In genomic region chr22:49047461-49047860, GRCh38 we compare ENCODE assay signal across 23 cellular contexts.
"Had no signal": no experiment of that assay in that cellular context is flagged by ENCODE, and none has a peak within 500 bp of the region (broad histone marks: within the 10 kb centered on the region; RNA-seq: fewer than 3 reads in every experiment).

No MANE protein-coding gene starts in this region.

- H3K9me3 Mint-ChIP-seq: activated B cell treated with CpG ODN at 0.5 μM for 24 hours; activated naive CD4-positive, alpha-beta T cell treated with anti-CD3 and anti-CD28 coated beads for 36 hours; activated naive CD8-positive, alpha-beta T cell treated with anti-CD3 and anti-CD28 coated beads for 36 hours; natural killer cell treated with Interleukin-12 subunit alpha and Interleukin-12 subunit beta and Interleukin-15 and Interleukin-18, amount 100 ng/mL, for 72 hours; T-helper 2 cell treated with Interferon-gamma antibody and Interleukin-4, amounts not matched to agents 5 μg/mL and 100 μg/mL, for 36 hours had no signal

- H3K36me3 ChIP-seq: adrenal gland, gastroesophageal sphincter, left ventricle myocardium inferior, transverse colon had no signal

- H3K4me3 ChIP-seq: adrenal gland, coronary artery, gastroesophageal sphincter, left ventricle myocardium inferior, lung, mucosa of descending colon, testis, transverse colon had no signal

- DNase-seq: activated B cell treated with CpG ODN at 0.5 μM for 24 hours; activated CD4-positive, alpha-beta T cell treated with anti-CD3 and anti-CD28 coated beads for 36 hours; activated naive CD4-positive, alpha-beta T cell treated with anti-CD3 and anti-CD28 coated beads for 36 hours; activated naive CD8-positive, alpha-beta T cell treated with anti-CD3 and anti-CD28 coated beads for 36 hours; activated T-cell treated with anti-CD3 and anti-CD28 coated beads for 4 hours; hippocampal formation; kidney glomerular epithelial cell; left ventricle myocardium inferior; mesendoderm; mucosa of descending colon; right cardiac atrium; stimulated activated CD4-positive, alpha-beta T cell treated with anti-CD3 and anti-CD28 coated beads, Interleukin-2, amount 100 ng/mL, for 48 hours; stimulated activated naive CD8-positive, alpha-beta T cell treated with anti-CD3 and anti-CD28 coated beads, Interleukin-15, Interleukin-2, amounts not matched to agents 100 U/mL and 50 U/mL, for 24 hours; T-helper 1 cell; testis; transverse colon had no signal

- H3K27me3 ChIP-seq: adrenal gland, testis had no signal

- H3K27me3 Mint-ChIP-seq: activated B cell treated with CpG ODN at 0.5 μM for 24 hours had no signal

- H3K4me3 Mint-ChIP-seq: activated B cell treated with CpG ODN at 0.5 μM for 24 hours; activated CD4-positive, alpha-beta T cell treated with anti-CD3 and anti-CD28 coated beads for 36 hours; activated naive CD4-positive, alpha-beta T cell treated with anti-CD3 and anti-CD28 coated beads for 36 hours; activated naive CD8-positive, alpha-beta T cell treated with anti-CD3 and anti-CD28 coated beads for 36 hours; brain; natural killer cell treated with Interleukin-12 subunit alpha and Interleukin-12 subunit beta and Interleukin-15 and Interleukin-18, amount 100 ng/mL, for 72 hours; T-helper 2 cell treated with Interferon-gamma antibody and Interleukin-4, amounts not matched to agents 5 μg/mL and 100 μg/mL, for 36 hours had no signal

- H3K4me1 ChIP-seq: adrenal gland, gastroesophageal sphincter, left ventricle myocardium inferior, testis, transverse colon had no signal

- H3K9me3 ChIP-seq: adrenal gland, gastroesophageal sphincter, left ventricle myocardium inferior, mucosa of descending colon, testis, transverse colon had no signal

- ATAC-seq: activated CD4-positive, alpha-beta T cell treated with anti-CD3 and anti-CD28 coated beads for 36 hours; gastroesophageal sphincter; mucosa of descending colon; stimulated activated naive CD8-positive, alpha-beta T cell treated with anti-CD3 and anti-CD28 coated beads, Interleukin-15, Interleukin-2, amounts not matched to agents 100 U/mL and 50 U/mL, for 24 hours had no signal

- H3K4me1 Mint-ChIP-seq: activated B cell treated with CpG ODN at 0.5 μM for 24 hours; activated CD4-positive, alpha-beta T cell treated with anti-CD3 and anti-CD28 coated beads for 36 hours; activated naive CD8-positive, alpha-beta T cell treated with anti-CD3 and anti-CD28 coated beads for 36 hours had no signal

- H3K27ac Mint-ChIP-seq: activated B cell treated with CpG ODN at 0.5 μM for 24 hours; activated CD4-positive, alpha-beta T cell treated with anti-CD3 and anti-CD28 coated beads for 36 hours; activated naive CD4-positive, alpha-beta T cell treated with anti-CD3 and anti-CD28 coated beads for 36 hours; activated naive CD8-positive, alpha-beta T cell treated with anti-CD3 and anti-CD28 coated beads for 36 hours; natural killer cell treated with Interleukin-12 subunit alpha and Interleukin-12 subunit beta and Interleukin-15 and Interleukin-18, amount 100 ng/mL, for 72 hours; T-helper 2 cell treated with Interferon-gamma antibody and Interleukin-4, amounts not matched to agents 5 μg/mL and 100 μg/mL, for 36 hours had no signal

- H3K27ac ChIP-seq: adrenal gland, coronary artery, gastroesophageal sphincter, left ventricle myocardium inferior, testis, transverse colon had no signal

- H3K36me3 Mint-ChIP-seq: activated naive CD8-positive, alpha-beta T cell treated with anti-CD3 and anti-CD28 coated beads for 36 hours; brain; natural killer cell treated with Interleukin-12 subunit alpha and Interleukin-12 subunit beta and Interleukin-15 and Interleukin-18, amount 100 ng/mL, for 72 hours had no signal
